8 cellular contexts compared by ENCODE assay signal in the genomic region with DNA sequence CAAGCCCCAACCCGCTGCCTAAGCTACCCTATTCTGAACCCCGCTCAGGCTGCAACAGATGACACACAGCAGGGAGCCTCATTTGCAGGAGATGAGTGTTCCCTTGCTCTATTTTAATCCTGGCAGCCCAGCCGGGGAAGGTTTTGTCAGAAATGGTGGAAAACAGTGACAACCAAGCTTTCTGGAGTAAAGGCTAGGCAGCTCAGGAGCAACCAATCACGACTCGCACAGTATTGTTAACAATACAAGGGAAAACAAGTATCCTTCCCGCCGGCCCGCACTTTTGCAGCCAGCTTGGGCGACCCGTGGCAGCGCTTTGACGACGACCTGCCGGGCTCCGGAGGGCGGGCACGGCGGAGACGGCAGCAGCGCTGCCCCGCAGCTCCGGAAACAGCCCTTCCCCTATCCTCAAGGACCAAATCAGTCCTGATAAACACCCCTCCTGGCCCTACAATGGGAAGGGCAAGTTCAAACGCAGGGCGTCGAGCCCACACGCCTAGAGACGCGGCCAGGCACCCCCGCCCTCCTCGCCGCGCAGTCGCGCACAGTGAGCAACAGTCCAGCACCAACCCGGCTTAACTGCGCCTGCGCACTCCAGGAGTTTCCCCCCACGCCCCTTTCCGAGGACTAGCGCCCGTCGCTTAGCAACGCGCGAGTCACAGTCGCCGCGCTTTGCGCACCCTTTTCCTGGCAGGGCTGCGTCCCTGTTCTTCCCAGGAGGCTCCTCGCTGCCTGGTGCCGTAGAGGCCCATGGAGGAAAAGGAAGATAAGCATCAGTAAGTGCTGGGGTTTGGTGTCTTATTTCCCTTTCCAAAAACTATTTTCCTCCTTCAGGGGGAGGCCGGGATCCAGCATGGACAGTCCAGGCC.
A peak's percentile ranks its signal among the peaks of the same experiment; 100 is the strongest.
DNase-seq lines count a peak whose midpoint lies in the region; ATAC-seq and TF ChIP-seq lines count a peak whose summit lies in the region.

No MANE protein-coding gene starts in this region.

- no peaks in the 10 kb centered on the region for H3K36me3 Mint-ChIP-seq in activated CD8-positive, alpha-beta T cell treated with anti-CD3 and anti-CD28 coated beads for 36 hours (ENCODE audit: low read depth)

- H3K27ac ChIP-seq in C4-2B (peak overlapping the region; percentile 73), duodenal mucosa (ENCODE audit: low read depth, low read length) (peak overlapping the region; percentile 71), right lobe of liver (peak overlapping the region; percentile 28 to 58 (median 29))

- H3K27ac Mint-ChIP-seq in activated CD8-positive, alpha-beta T cell treated with anti-CD3 and anti-CD28 coated beads for 36 hours, result peak overlapping the region; percentile 44

- peak; percentile 62 for TF ChIP-seq POLR2A in right lobe of liver (IDR thresholded peaks at IDR 0.05)

- peaks cover 14% of the 10 kb centered on the region for H3K27me3 Mint-ChIP-seq in activated CD8-positive, alpha-beta T cell treated with anti-CD3 and anti-CD28 coated beads for 36 hours

- intact Hi-C loops in activated CD8-positive, alpha-beta T cell treated with anti-CD3 and anti-CD28 coated beads for 36 hours (cut with micrococcal nuclease), result no loop called here
- intact Hi-C loops in right lobe of liver (cut with DNase I), result no loop called here

- H3K9me3 Mint-ChIP-seq in activated CD8-positive, alpha-beta T cell treated with anti-CD3 and anti-CD28 coated beads for 36 hours, result no peaks in the 10 kb centered on the region

- peaks cover 9% of the 10 kb centered on the region for H3K4me1 Mint-ChIP-seq in activated CD8-positive, alpha-beta T cell treated with anti-CD3 and anti-CD28 coated beads for 36 hours (ENCODE audit: low read depth)

- H3K9ac ChIP-seq in duodenal mucosa (ENCODE audit: low read depth in 1 of 2, low read length in 2 of 2), result peak overlapping the region; percentile 60 to 84

- CTCF ChIA-PET in activated CD8-positive, alpha-beta T cell treated with anti-CD3 and anti-CD28 coated beads for 36 hours (lab: Charles Lee), result interaction anchor here (0.9 kb wide), 1 partner anchor 192 kb away, joined by 3 read pairs; no protein-coding TSS in a partner anchor

- peaks cover 0 to 3% of the 10 kb centered on the region in 2 donors for H3K9me3 ChIP-seq in duodenal mucosa (ENCODE audit: control insufficient read depth in 1 of 2, low read length in 2 of 2)
- H3K9me3 ChIP-seq in right lobe of liver, result no peaks in the 10 kb centered on the region

- TF ChIP-seq CTCF in C4-2B (conservative IDR thresholded peaks at IDR 0.05) (no peak), right lobe of liver (IDR thresholded peaks at IDR 0.05) (no peak)
- no peak for TF ChIP-seq CTCF in activated CD8-positive, alpha-beta T cell treated with anti-CD3 and anti-CD28 coated beads for 36 hours (IDR thresholded peaks at IDR 0.05)

- H3K36me3 ChIP-seq in duodenal mucosa (ENCODE audit: control insufficient read depth in 1 of 2, insufficient read depth in 2 of 2, low read length in 2 of 2), result no peaks in the 10 kb centered on the region
- H3K36me3 ChIP-seq in right lobe of liver, result no peaks in the 10 kb centered on the region

- DNase-seq in NCI-H774 (lab: John Stamatoyannopoulos, UW) (peak; percentile 96), right lobe of liver (peak; percentile 97 to 98 (median 98))
- DNase-seq in activated CD8-positive, alpha-beta T cell treated with anti-CD3 and anti-CD28 coated beads for 36 hours, result peak; percentile 92
- DNase-seq in stimulated activated CD4-positive, alpha-beta T cell treated with anti-CD3 and anti-CD28 coated beads, Interleukin-4, amount 100 ng/mL, for 1 hour, result peak; percentile 85

- no peaks in the 10 kb centered on the region for H3K27me3 ChIP-seq in duodenal mucosa (ENCODE audit: control insufficient read depth in 1 of 2, insufficient read depth in 2 of 2, low read length in 2 of 2)
- H3K27me3 ChIP-seq in right lobe of liver, result no peaks in the 10 kb centered on the region

- H3K4me3 ChIP-seq in duodenal mucosa (ENCODE audit: low read depth in 1 of 2, low read length in 2 of 2), result peak overlapping the region; percentile 71 to 85
- H3K4me3 ChIP-seq in right lobe of liver, result peak overlapping the region; percentile 24 to 62 (median 62)

- WGBS in right lobe of liver (ENCODE audit: insufficient coverage, low coverage, low lambda C conversion rate, missing lambda C conversion rate), result 5% methylated on average over 5 of the region's 53 CpGs

- POLR2A ChIA-PET in activated CD8-positive, alpha-beta T cell treated with anti-CD3 and anti-CD28 coated beads for 36 hours (lab: Charles Lee), result no interaction called here

- H3K4me3 Mint-ChIP-seq in activated CD8-positive, alpha-beta T cell treated with anti-CD3 and anti-CD28 coated beads for 36 hours, result peak overlapping the region; percentile 78

- H3K4me1 ChIP-seq in duodenal mucosa (ENCODE audit: control insufficient read depth in 1 of 2, insufficient read depth in 2 of 2, low read length in 2 of 2) (peaks cover 11 to 18% of the 10 kb centered on the region in 2 donors), right lobe of liver (peaks cover 0 to 4% (median 0%) of the 10 kb centered on the region in 4 donors)

- ATAC-seq in GM19452 (IDR thresholded peaks at IDR 0.05; ENCODE audit: unreplicated experiment), result peak; percentile 98
- peak; percentile 97 for ATAC-seq in HG03571 (IDR thresholded peaks at IDR 0.05; ENCODE audit: unreplicated experiment)
- ATAC-seq in activated CD8-positive, alpha-beta T cell treated with anti-CD3 and anti-CD28 coated beads for 36 hours, result peak; percentile 99
- peak; percentile 99 for ATAC-seq in right lobe of liver

Comparison
In these comparisons a context has a peak if more than half of its experiments do, and no peak if none do; other contexts are left out.
1. Peak in every context shown above with its lines: DNase-seq, ATAC-seq, H3K4me3 ChIP-seq and H3K27ac ChIP-seq.